ENCODE assay signal across 15 cellular contexts in genomic region chr2:48209214-48209885, GRCh38.
A peak's percentile ranks its signal among the peaks of the same experiment; 100 is the strongest.
DNase-seq lines count a peak whose midpoint lies in the region; ATAC-seq and TF ChIP-seq lines count a peak whose summit lies in the region.
"Had no signal": no experiment of that assay in that cellular context is flagged by ENCODE, and none has a peak within 500 bp of the region (broad histone marks: within the 10 kb centered on the region; RNA-seq: fewer than 3 reads in every experiment).

No MANE protein-coding gene starts in this region.

- intact Hi-C loops in dendritic cell treated with granulocyte-macrophage colony-stimulating factor and Interleukin-4, amounts not matched to agents 40 ng/mL and 50 ng/mL, for 4 days (cut with micrococcal nuclease): no loop called here

- ATAC-seq in CD4-positive, CD25-positive, alpha-beta regulatory T cell (ENCODE audit: low read depth in 2 of 2): no peak
- ATAC-seq in natural killer cell treated with Interleukin-12 subunit alpha and Interleukin-12 subunit beta and Interleukin-15 and Interleukin-18, amount 100 ng/mL, for 72 hours: no peak
- ATAC-seq: HCT116 had no signal

- H3K4me1 ChIP-seq in CD4-positive, CD25-positive, alpha-beta regulatory T cell (ENCODE audit: control insufficient read depth, insufficient read depth, low read length, poor library complexity, severe bottlenecking): no peaks in the 10 kb centered on the region

- H3K9me3 Mint-ChIP-seq in CD4-positive, CD25-positive, alpha-beta regulatory T cell: peaks cover 0 to 3% (median 0%) of the 10 kb centered on the region in 7 donors
- no peaks in the 10 kb centered on the region for H3K9me3 Mint-ChIP-seq in dendritic cell treated with granulocyte-macrophage colony-stimulating factor and Interleukin-4, amounts not matched to agents 40 ng/mL and 50 ng/mL, for 4 days
- no peaks in the 10 kb centered on the region for H3K9me3 Mint-ChIP-seq in neural crest cell
- no peaks in the 10 kb centered on the region for H3K9me3 Mint-ChIP-seq in natural killer cell treated with Interleukin-12 subunit alpha and Interleukin-12 subunit beta and Interleukin-15 and Interleukin-18, amount 100 ng/mL, for 72 hours
- H3K9me3 Mint-ChIP-seq: CD8-positive, alpha-beta memory T cell; central memory CD8-positive, alpha-beta T cell had no signal

- H3K27ac ChIP-seq in CD4-positive, CD25-positive, alpha-beta regulatory T cell (ENCODE audit: insufficient read depth, low read length, poor library complexity, severe bottlenecking): no peak overlapping the region

- peaks cover 4 to 17% (median 13%) of the 10 kb centered on the region in 4 donors for H3K4me1 Mint-ChIP-seq in CD4-positive, CD25-positive, alpha-beta regulatory T cell
- peaks cover 48% of the 10 kb centered on the region for H3K4me1 Mint-ChIP-seq in dendritic cell treated with granulocyte-macrophage colony-stimulating factor and Interleukin-4, amounts not matched to agents 40 ng/mL and 50 ng/mL, for 4 days (ENCODE audit: low read depth)
- H3K4me1 Mint-ChIP-seq in neural crest cell: peaks cover 43% of the 10 kb centered on the region
- peaks cover 3 to 12% of the 10 kb centered on the region in 2 donors for H3K4me1 Mint-ChIP-seq in natural killer cell treated with Interleukin-12 subunit alpha and Interleukin-12 subunit beta and Interleukin-15 and Interleukin-18, amount 100 ng/mL, for 72 hours (ENCODE audit: low read depth in 2 of 2)
- H3K4me1 Mint-ChIP-seq: CD8-positive, alpha-beta memory T cell; central memory CD8-positive, alpha-beta T cell had no signal

- TF ChIP-seq CTCF in neural crest cell (conservative IDR thresholded peaks at IDR 0.05): no peak

- peak overlapping the region in 2 of 3 donors; percentile 55 to 68 for H3K27ac Mint-ChIP-seq in CD4-positive, CD25-positive, alpha-beta regulatory T cell
- H3K27ac Mint-ChIP-seq in dendritic cell treated with granulocyte-macrophage colony-stimulating factor and Interleukin-4, amounts not matched to agents 40 ng/mL and 50 ng/mL, for 4 days: peak overlapping the region; percentile 8
- peak overlapping the region; percentile 55 for H3K27ac Mint-ChIP-seq in neural crest cell (ENCODE audit: unreplicated experiment)
- peak overlapping the region in 1 of 2 donors; percentile 6 for H3K27ac Mint-ChIP-seq in natural killer cell treated with Interleukin-12 subunit alpha and Interleukin-12 subunit beta and Interleukin-15 and Interleukin-18, amount 100 ng/mL, for 72 hours

- H3K27me3 ChIP-seq in CD4-positive, CD25-positive, alpha-beta regulatory T cell (ENCODE audit: control insufficient read depth, insufficient read depth, low read length): no peaks in the 10 kb centered on the region

- H3K4me3 Mint-ChIP-seq in CD4-positive, CD25-positive, alpha-beta regulatory T cell: no peak overlapping the region
- H3K4me3 Mint-ChIP-seq in dendritic cell treated with granulocyte-macrophage colony-stimulating factor and Interleukin-4, amounts not matched to agents 40 ng/mL and 50 ng/mL, for 4 days: no peak overlapping the region
- no peak overlapping the region for H3K4me3 Mint-ChIP-seq in neural crest cell
- no peak overlapping the region for H3K4me3 Mint-ChIP-seq in natural killer cell treated with Interleukin-12 subunit alpha and Interleukin-12 subunit beta and Interleukin-15 and Interleukin-18, amount 100 ng/mL, for 72 hours
- H3K4me3 Mint-ChIP-seq: CD8-positive, alpha-beta memory T cell; central memory CD8-positive, alpha-beta T cell had no signal

- H3K9me3 ChIP-seq in CD4-positive, CD25-positive, alpha-beta regulatory T cell (ENCODE audit: control insufficient read depth in 2 of 2, low read length in 2 of 2): no peaks in the 10 kb centered on the region

- H3K36me3 Mint-ChIP-seq in CD4-positive, CD25-positive, alpha-beta regulatory T cell: peaks cover 5% of the 10 kb centered on the region
- H3K36me3 Mint-ChIP-seq in dendritic cell treated with granulocyte-macrophage colony-stimulating factor and Interleukin-4, amounts not matched to agents 40 ng/mL and 50 ng/mL, for 4 days (ENCODE audit: low read depth): no peaks in the 10 kb centered on the region
- H3K36me3 Mint-ChIP-seq in neural crest cell (ENCODE audit: low read depth): no peaks in the 10 kb centered on the region
- H3K36me3 Mint-ChIP-seq in natural killer cell treated with Interleukin-12 subunit alpha and Interleukin-12 subunit beta and Interleukin-15 and Interleukin-18, amount 100 ng/mL, for 72 hours: no peaks in the 10 kb centered on the region

- no peaks in the 10 kb centered on the region for H3K27me3 Mint-ChIP-seq in CD4-positive, CD25-positive, alpha-beta regulatory T cell
- no peaks in the 10 kb centered on the region for H3K27me3 Mint-ChIP-seq in dendritic cell treated with granulocyte-macrophage colony-stimulating factor and Interleukin-4, amounts not matched to agents 40 ng/mL and 50 ng/mL, for 4 days
- H3K27me3 Mint-ChIP-seq in neural crest cell (ENCODE audit: low read depth): no peaks in the 10 kb centered on the region
- H3K27me3 Mint-ChIP-seq in natural killer cell treated with Interleukin-12 subunit alpha and Interleukin-12 subunit beta and Interleukin-15 and Interleukin-18, amount 100 ng/mL, for 72 hours: no peaks in the 10 kb centered on the region
- H3K27me3 Mint-ChIP-seq: central memory CD8-positive, alpha-beta T cell had no signal

- DNase-seq in CD4-positive, CD25-positive, alpha-beta regulatory T cell: no peak
- DNase-seq in LHCN-M2 (ENCODE audit: low read depth) (peak; percentile 41), neural crest cell (ENCODE audit: low read depth, low spot score) (no peak), ecto neural progenitor cell (ENCODE audit: low spot score) (no peak), NCI-H1436 (lab: John Stamatoyannopoulos, UW) (no peak), medulla oblongata (ENCODE audit: extremely low spot score) (no peak)
- no peak for DNase-seq in natural killer cell treated with Interleukin-12 subunit alpha and Interleukin-12 subunit beta and Interleukin-15 and Interleukin-18, amount 100 ng/mL, for 72 hours (ENCODE audit: low spot score)
- DNase-seq: activated CD4-positive, CD25-positive, alpha-beta regulatory T cell; CD8-positive, alpha-beta memory T cell; foreskin melanocyte; stimulated activated CD4-positive, alpha-beta T cell treated with anti-CD3 and anti-CD28 coated beads, Interleukin-2, amount 100 ng/mL, for 24 hours; stimulated activated naive CD4-positive, alpha-beta T cell treated with Interleukin-2 at 50 U/mL for 16 hours had no signal

- no peaks in the 10 kb centered on the region for H3K36me3 ChIP-seq in CD4-positive, CD25-positive, alpha-beta regulatory T cell (ENCODE audit: control insufficient read depth, insufficient read depth, low read length)

- no peak overlapping the region for H3K4me3 ChIP-seq in CD4-positive, CD25-positive, alpha-beta regulatory T cell (ENCODE audit: low read depth, low read length)
